7 cellular contexts compared by ENCODE assay signal in genomic region chr12:69154585-69155363, GRCh38.
DNase-seq lines count a peak whose midpoint lies in the region; ATAC-seq and TF ChIP-seq lines count a peak whose summit lies in the region.

No MANE protein-coding gene starts in this region.

- H3K27ac Mint-ChIP-seq in endothelial cell (ENCODE audit: unreplicated experiment) (no peak overlapping the region), naive B cell (no peak overlapping the region)
- H3K27ac Mint-ChIP-seq in stimulated activated memory B cell treated with anti-CD40 and anti-IgM and Interleukin-4, amounts not matched to agents 10 μg/mL and 1 μg/mL and 100 μg/mL, for 72 hours = no peak overlapping the region

- H3K27me3 Mint-ChIP-seq in endothelial cell (ENCODE audit: unreplicated experiment) (peaks cover 3% of the 10 kb centered on the region), naive B cell (no peaks in the 10 kb centered on the region)
- no peaks in the 10 kb centered on the region for H3K27me3 Mint-ChIP-seq in stimulated activated memory B cell treated with anti-CD40 and anti-IgM and Interleukin-4, amounts not matched to agents 10 μg/mL and 1 μg/mL and 100 μg/mL, for 72 hours

- DNase-seq in HPDE6-E6E7 (ENCODE audit: extremely low spot score) (peak; percentile 26), NOMO-1 treated with dmso at 0.1 percent for 144 hours (lab: John Stamatoyannopoulos, UW; ENCODE audit: unreplicated experiment) (peak; percentile 45), endothelial cell (ENCODE audit: low spot score) (peak; percentile 59), naive B cell (peak; percentile 53)
- peak; percentile 23 to 45 (median 37) for DNase-seq in activated CD8-positive, alpha-beta memory T cell treated with anti-CD3 and anti-CD28 coated beads for 48 hours (ENCODE audit: low read depth in 2 of 3, low spot score in 2 of 3)

- H3K4me1 Mint-ChIP-seq in endothelial cell (ENCODE audit: unreplicated experiment) (no peaks in the 10 kb centered on the region), naive B cell (peaks cover 4 to 13% (median 7%) of the 10 kb centered on the region in 3 donors)
- H3K4me1 Mint-ChIP-seq in stimulated activated memory B cell treated with anti-CD40 and anti-IgM and Interleukin-4, amounts not matched to agents 10 μg/mL and 1 μg/mL and 100 μg/mL, for 72 hours = peaks cover 21% of the 10 kb centered on the region

- H3K36me3 Mint-ChIP-seq in endothelial cell (ENCODE audit: low read depth, unreplicated experiment) = no peaks in the 10 kb centered on the region
- no peaks in the 10 kb centered on the region for H3K36me3 Mint-ChIP-seq in naive B cell
- peaks cover 6% of the 10 kb centered on the region for H3K36me3 Mint-ChIP-seq in stimulated activated memory B cell treated with anti-CD40 and anti-IgM and Interleukin-4, amounts not matched to agents 10 μg/mL and 1 μg/mL and 100 μg/mL, for 72 hours

- ATAC-seq in GM18502 (IDR thresholded peaks at IDR 0.05; ENCODE audit: poor library complexity, unreplicated experiment) = peak; percentile 48
- ATAC-seq in naive B cell (ENCODE audit: low read depth in 2 of 2) = peak; percentile 50 to 57
- ATAC-seq in stimulated activated memory B cell treated with anti-CD40 and anti-IgM and Interleukin-4, amounts not matched to agents 10 μg/mL and 1 μg/mL and 100 μg/mL, for 72 hours = peak; percentile 67

- TF ChIP-seq CTCF in endothelial cell (IDR thresholded peaks at IDR 0.05; ENCODE audit: unreplicated experiment) = peak; percentile 94

- H3K9me3 Mint-ChIP-seq in endothelial cell (ENCODE audit: unreplicated experiment) (no peaks in the 10 kb centered on the region), naive B cell (no peaks in the 10 kb centered on the region)
- no peaks in the 10 kb centered on the region for H3K9me3 Mint-ChIP-seq in stimulated activated memory B cell treated with anti-CD40 and anti-IgM and Interleukin-4, amounts not matched to agents 10 μg/mL and 1 μg/mL and 100 μg/mL, for 72 hours

- H3K4me3 Mint-ChIP-seq in endothelial cell (ENCODE audit: unreplicated experiment) (no peak overlapping the region), naive B cell (no peak overlapping the region)
- no peak overlapping the region for H3K4me3 Mint-ChIP-seq in stimulated activated memory B cell treated with anti-CD40 and anti-IgM and Interleukin-4, amounts not matched to agents 10 μg/mL and 1 μg/mL and 100 μg/mL, for 72 hours

Comparison
In these comparisons a context has a peak if more than half of its experiments do, and no peak if none do; other contexts are left out.
1. Peak in every context shown above with its lines: DNase-seq and ATAC-seq.